In genomic region chr7:127253289-127254162, GRCh38 we compare ENCODE assay signal across 8 cellular contexts. TPM values are rescaled to one million over a fixed set of nuclear protein-coding genes. Genes with fewer than 3 reads are reported as not detected.
DNase-seq lines count a peak whose midpoint lies in the region; ATAC-seq and TF ChIP-seq lines count a peak whose summit lies in the region.

No MANE protein-coding gene starts in this region.

- no peaks in the 10 kb centered on the region for H3K9me2 ChIP-seq in HCT116 (ENCODE audit: insufficient read depth)
- H3K9me2 ChIP-seq in MM.1S (replicated peaks; ENCODE audit: insufficient read depth, low read length): no peaks in the 10 kb centered on the region
- no peaks in the 10 kb centered on the region for H3K9me2 ChIP-seq in hepatocyte (replicated peaks; ENCODE audit: insufficient read depth)

- TF ChIP-seq RAD21 in HCT116 (IDR thresholded peaks at IDR 0.05; ENCODE audit: low read depth): peak; percentile 73

- TF ChIP-seq CTCF in GM12864 (IDR thresholded peaks at IDR 0.05; ENCODE audit: low read depth, low read length, missing control alignments) (peak; percentile 81), HCT116 (IDR thresholded peaks at IDR 0.05 in 2 of 3, conservative IDR thresholded peaks at IDR 0.05 in 1 of 3; ENCODE audit: borderline replicate concordance in 1 of 3, insufficient read depth in 1 of 3, low read depth in 2 of 3, low read length in 2 of 3) (peak; percentile 57 to 90 (median 85); a peak in 5 of 6 replicates), MM.1S (IDR thresholded peaks at IDR 0.05; ENCODE audit: low read length) (peak; percentile 98), hepatocyte (IDR thresholded peaks at IDR 0.05; ENCODE audit: poor library complexity) (peak; percentile 87)

- H3K36me3 ChIP-seq in HCT116 (ENCODE audit: control insufficient read depth in 1 of 2, insufficient read depth in 2 of 2, low read length in 2 of 2): no peaks in the 10 kb centered on the region
- no peaks in the 10 kb centered on the region for H3K36me3 ChIP-seq in MM.1S (replicated peaks; ENCODE audit: insufficient read depth, low read length)
- H3K36me3 ChIP-seq in hepatocyte (replicated peaks; ENCODE audit: insufficient read depth, low read depth): no peaks in the 10 kb centered on the region

- peak overlapping the region; percentile 95 for H3K4me2 ChIP-seq in HCT116 (ENCODE audit: low read length)
- peak overlapping the region; percentile 91 for H3K4me2 ChIP-seq in MM.1S (ENCODE audit: low read depth, low read length)
- peak overlapping the region; percentile 99 for H3K4me2 ChIP-seq in hepatocyte

- peak overlapping the region; percentile 36 for H3K9ac ChIP-seq in HCT116 (ENCODE audit: low read length)
- H3K9ac ChIP-seq in MM.1S (ENCODE audit: low read length): peak overlapping the region; percentile 39; the same call in 1 of the 2 replicates

- RAD21 ChIA-PET in HCT116 (lab: Charles Lee; ENCODE audit: low non-redundant PET in 1 of 2, low total read pairs in 2 of 2, uncharacterized antibody in 2 of 2, unreplicated experiment in 2 of 2): interaction anchor here in 1 of 2 experiments (0.8 kb wide), 1 partner anchor 194 kb away, joined by 3 read pairs; no protein-coding TSS in a partner anchor

- CTCF ChIA-PET in HCT116 (lab: Charles Lee): interaction anchor here (2.2 kb wide), 1 partner anchor 450 kb away, joined by 10 read pairs; no protein-coding TSS in a partner anchor

- DNase-seq in GM12864 (ENCODE audit: low read depth) (no peak), HCT116 (ENCODE audit: low read depth, low spot score) (peak; percentile 15), MM.1S (peak; percentile 78), SW480 (ENCODE audit: low spot score) (peak; percentile 51), astrocyte of the hippocampus (ENCODE audit: low read depth, low spot score) (peak; percentile 83), hepatocyte (ENCODE audit: low spot score) (peak; percentile 83), renal cortical epithelial cell (ENCODE audit: low read depth) (peak; percentile 2), NK-92 (lab: John Stamatoyannopoulos, UW; ENCODE audit: unreplicated experiment) (no peak)

- peaks cover 7% of the 10 kb centered on the region for H3F3A ChIP-seq in MM.1S (ENCODE audit: insufficient read depth, low read length)

- peak; percentile 90 for ATAC-seq in HCT116

- WGBS in hepatocyte (ENCODE audit: low lambda C conversion rate, missing lambda C conversion rate): under 1% methylated on average over 63 of the region's 84 CpGs

- H3K4me3 ChIP-seq in GM12864 (ENCODE audit: low read depth, low read length) (peak overlapping the region; percentile 71), HCT116 (replicated peaks in 1 of 2; ENCODE audit: low read depth in 1 of 2, low read length in 2 of 2) (peak overlapping the region; percentile 55 to 66), MM.1S (ENCODE audit: low read length) (peak overlapping the region; percentile 88), hepatocyte (peak overlapping the region; percentile 86)

- H4K20me1 ChIP-seq in HCT116 (ENCODE audit: insufficient read depth): no peaks in the 10 kb centered on the region
- no peaks in the 10 kb centered on the region for H4K20me1 ChIP-seq in MM.1S (ENCODE audit: insufficient read depth, low read length)
- no peaks in the 10 kb centered on the region for H4K20me1 ChIP-seq in hepatocyte (ENCODE audit: insufficient read depth, poor library complexity, severe bottlenecking)

- no TSS peak for BruUV-seq in HCT116 (replicated peaks; lab: Mats Ljungman, UMichigan)

- H2AFZ ChIP-seq in HCT116 (ENCODE audit: low read depth, low read length, poor library complexity, severe bottlenecking) (peak overlapping the region; percentile 68), MM.1S (ENCODE audit: low read length) (peak overlapping the region; percentile 99), hepatocyte (peak overlapping the region; percentile 99)

- H3K27ac ChIP-seq in HCT116 (ENCODE audit: low read depth, low read length) (no peak overlapping the region), MM.1S (ENCODE audit: low read length) (no peak overlapping the region), hepatocyte (no peak overlapping the region)

- no peaks in the 10 kb centered on the region for H3K79me2 ChIP-seq in HCT116 (ENCODE audit: insufficient read depth, low read length)
- no peaks in the 10 kb centered on the region for H3K79me2 ChIP-seq in MM.1S (ENCODE audit: low read length)
- H3K79me2 ChIP-seq in hepatocyte: no peaks in the 10 kb centered on the region

- intact Hi-C loops in HCT116 (cut with micrococcal nuclease): loop anchor here (1.0 to 5.0 kb wide), 2 partner anchors 146 to 450 kb away; no protein-coding TSS in a partner anchor

- POLR2A ChIA-PET in HCT116 (lab: Charles Lee): no interaction called here

- TF ChIP-seq POLR2A in HCT116 (IDR thresholded peaks at IDR 0.05; ENCODE audit: borderline replicate concordance, extremely low read depth, insufficient read depth, insufficient read length): no peak

- peaks cover 0 to 9% of the 10 kb centered on the region in 2 experiments; a peak in 1 of 4 replicates for H3K4me1 ChIP-seq in HCT116 (ENCODE audit: control insufficient read depth in 1 of 2, insufficient read depth in 2 of 2, low read length in 2 of 2)
- peaks cover 4% of the 10 kb centered on the region; the same call in 1 of the 2 replicates for H3K4me1 ChIP-seq in MM.1S (ENCODE audit: low read length)
- peaks cover 11% of the 10 kb centered on the region for H3K4me1 ChIP-seq in hepatocyte (ENCODE audit: insufficient read depth)

- H3K27me3 ChIP-seq in HCT116 (ENCODE audit: insufficient read depth, low read length) (peaks cover 52% of the 10 kb centered on the region), MM.1S (replicated peaks; ENCODE audit: insufficient read depth, low read length) (peaks cover 33% of the 10 kb centered on the region), hepatocyte (peaks cover 73% of the 10 kb centered on the region)

- H3K9me3 ChIP-seq in HCT116 (ENCODE audit: control insufficient read depth in 1 of 2, insufficient read depth in 1 of 2, low read depth in 1 of 2, low read length in 2 of 2) (no peaks in the 10 kb centered on the region), MM.1S (replicated peaks; ENCODE audit: insufficient read depth, low read length) (no peaks in the 10 kb centered on the region), hepatocyte (ENCODE audit: low read depth) (no peaks in the 10 kb centered on the region)

TF ChIP-seq in HCT116, 20 proteins besides CTCF, POLR2A, EP300 and RAD21:
- no peak for TF ChIP-seq REST (IDR thresholded peaks at IDR 0.05; ENCODE audit: low read depth)
- TF ChIP-seq MAX (IDR thresholded peaks at IDR 0.05): peak; percentile 52; the same call in 1 of the 2 replicates
- TF ChIP-seq CEBPB (IDR thresholded peaks at IDR 0.05; ENCODE audit: low read depth): no peak
- TF ChIP-seq EZH2 (IDR thresholded peaks at IDR 0.05): peak; percentile 12; the same call in 1 of the 2 replicates

RNA-seq across cellular contexts. Expression of gene GRM8, which starts 0.8 kb away (rescaled TPM):
- total RNA-seq in HCT116 (2021; ENCODE audit: unreplicated experiment) (0.05 TPM), hepatocyte (2.9 and 4.5 TPM in 2 replicates), renal cortical epithelial cell (0.70 TPM in 1 of 2 replicates, not detected in the other)
- 0.03 TPM in 1 of 2 replicates, not detected in the other for polyA plus RNA-seq in HCT116 (2012)
- polyA plus RNA-seq in hepatocyte: 0.62 and 0.96 TPM in 2 replicates

Comparison
In these comparisons a context has a peak if more than half of its experiments do, and no peak if none do; other contexts are left out.
1. DNase-seq: peak in HCT116 (single experiment), MM.1S (single experiment), SW480 (single experiment), astrocyte of the hippocampus (single experiment), hepatocyte (single experiment) and renal cortical epithelial cell (single experiment); none in GM12864 (single experiment) and NK-92 (single experiment).
2. Peak in every context shown above with its lines, with median percentiles within 50 percentile points of each other: H3K4me3 ChIP-seq, CTCF ChIP-seq, H2AFZ ChIP-seq and H3K4me2 ChIP-seq.